In the genomic region with DNA sequence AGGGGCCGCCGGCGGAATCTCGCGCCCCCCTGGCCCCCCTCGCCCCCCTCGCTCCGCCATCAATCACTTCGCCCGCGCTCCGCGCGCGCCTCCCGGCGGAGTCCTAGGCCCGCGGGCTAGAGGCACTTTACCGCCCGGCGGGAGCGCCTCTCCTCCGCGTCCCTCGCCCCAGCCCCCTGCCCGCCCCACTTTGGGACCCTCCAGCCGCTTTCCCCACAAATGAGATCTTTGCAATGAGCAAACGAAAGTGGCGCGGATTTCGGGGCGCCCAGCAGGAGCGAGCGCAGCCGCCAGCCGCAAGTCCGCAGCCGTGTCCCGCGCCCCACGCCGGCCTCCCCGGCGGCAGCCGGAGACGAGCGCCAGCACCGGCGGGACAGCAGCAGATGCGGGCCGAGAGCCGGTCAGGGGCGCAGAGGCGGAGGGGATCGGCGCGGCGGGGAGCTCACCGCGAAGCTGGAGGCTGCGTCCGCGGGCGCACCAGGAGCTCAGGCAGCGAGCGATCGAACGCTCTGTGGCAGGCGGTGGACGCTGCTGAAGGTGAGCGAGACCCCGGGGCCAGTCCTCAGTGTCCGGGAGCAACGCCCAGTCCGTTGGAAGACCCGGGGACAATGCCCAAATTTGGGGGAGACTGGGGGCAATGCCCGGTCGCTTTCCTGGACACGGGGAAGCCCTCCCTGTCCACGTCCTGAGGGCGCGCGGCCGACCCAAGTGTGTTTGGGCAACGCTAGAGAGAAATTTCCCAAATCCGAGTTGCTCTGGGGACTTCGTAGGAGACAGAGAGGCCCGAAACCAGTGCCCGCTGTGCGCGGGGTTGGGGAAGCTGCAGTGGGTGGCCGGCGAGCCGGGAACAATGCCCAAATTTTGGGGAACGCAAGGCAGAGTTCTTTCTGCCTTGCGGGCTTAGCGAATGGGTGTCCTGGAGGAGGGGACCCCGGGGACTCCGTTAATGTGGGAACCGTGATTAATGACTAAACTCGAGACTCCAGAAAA, we compare ENCODE assay signal across 22 cellular contexts. TPM values are rescaled to one million over a fixed set of nuclear protein-coding genes. Genes with fewer than 3 reads are reported as not detected.
A peak's percentile ranks its signal among the peaks of the same experiment; 100 is the strongest.
DNase-seq lines count a peak whose midpoint lies in the region; ATAC-seq and TF ChIP-seq lines count a peak whose summit lies in the region.
"Had no signal": no experiment of that assay in that cellular context is flagged by ENCODE, and none has a peak within 500 bp of the region (broad histone marks: within the 10 kb centered on the region; RNA-seq: fewer than 3 reads in every experiment).

No MANE protein-coding gene starts in this region.

- H3K9me2 ChIP-seq in neural cell (ENCODE audit: insufficient read depth, low read length): no peaks in the 10 kb centered on the region

- intact Hi-C loops in natural killer cell (cut with micrococcal nuclease) (no loop called here), dorsolateral prefrontal cortex (cut with DNase I) (no loop called here)

- H3K4me3 Mint-ChIP-seq in natural killer cell: peak overlapping the region; percentile 14
- H3K4me3 Mint-ChIP-seq in natural killer cell treated with Interleukin-12 subunit alpha and Interleukin-12 subunit beta and Interleukin-15 and Interleukin-18, amount 100 ng/mL, for 72 hours: no peak overlapping the region
- H3K4me3 Mint-ChIP-seq: T-helper 17 cell had no signal

- no peaks in the 10 kb centered on the region for H4K20me1 ChIP-seq in neural cell (ENCODE audit: insufficient read depth)

- H3K79me2 ChIP-seq in neural cell (replicated peaks; ENCODE audit: insufficient read depth, low read length): no peaks in the 10 kb centered on the region
- H3K79me2 ChIP-seq: parathyroid adenoma had no signal

- H3K27ac ChIP-seq in neural cell (ENCODE audit: low read length) (no peak overlapping the region), dorsolateral prefrontal cortex (no peak overlapping the region)
- H3K27ac ChIP-seq: HL-60, parathyroid adenoma, upper lobe of left lung had no signal

- H3K9me3 Mint-ChIP-seq in natural killer cell: no peaks in the 10 kb centered on the region
- H3K9me3 Mint-ChIP-seq in natural killer cell treated with Interleukin-12 subunit alpha and Interleukin-12 subunit beta and Interleukin-15 and Interleukin-18, amount 100 ng/mL, for 72 hours: no peaks in the 10 kb centered on the region

- H3K27me3 Mint-ChIP-seq in natural killer cell (ENCODE audit: low read depth in 2 of 2): peaks cover 40 to 55% of the 10 kb centered on the region in 2 donors
- H3K27me3 Mint-ChIP-seq in natural killer cell treated with Interleukin-12 subunit alpha and Interleukin-12 subunit beta and Interleukin-15 and Interleukin-18, amount 100 ng/mL, for 72 hours: peaks cover 35 to 37% of the 10 kb centered on the region in 2 donors

- H3K27me3 ChIP-seq in neural cell (ENCODE audit: insufficient read depth, low read depth, low read length): peaks cover 83% of the 10 kb centered on the region
- peaks cover 0 to 100% (median 83%) of the 10 kb centered on the region in 45 donors for H3K27me3 ChIP-seq in dorsolateral prefrontal cortex

- H3K4me2 ChIP-seq in neural cell (ENCODE audit: low read length): no peak overlapping the region

- peaks cover 0 to 11% of the 10 kb centered on the region in 2 donors for H3K4me1 Mint-ChIP-seq in natural killer cell
- H3K4me1 Mint-ChIP-seq in natural killer cell treated with Interleukin-12 subunit alpha and Interleukin-12 subunit beta and Interleukin-15 and Interleukin-18, amount 100 ng/mL, for 72 hours (ENCODE audit: low read depth in 2 of 2): peaks cover 19 to 20% of the 10 kb centered on the region in 2 donors

- TF ChIP-seq EP300 in neural cell (conservative IDR thresholded peaks at IDR 0.05; ENCODE audit: poor library complexity, severe bottlenecking): no peak

- H3K9me3 ChIP-seq in neural cell (ENCODE audit: low read length): no peaks in the 10 kb centered on the region
- H3K9me3 ChIP-seq: upper lobe of left lung had no signal

- H3K36me3 Mint-ChIP-seq in natural killer cell: no peaks in the 10 kb centered on the region
- H3K36me3 Mint-ChIP-seq in natural killer cell treated with Interleukin-12 subunit alpha and Interleukin-12 subunit beta and Interleukin-15 and Interleukin-18, amount 100 ng/mL, for 72 hours: no peaks in the 10 kb centered on the region

- H2AFZ ChIP-seq in neural cell (ENCODE audit: low read depth, low read length): no peak overlapping the region
- H2AFZ ChIP-seq: parathyroid adenoma had no signal

- no peak overlapping the region for H3K9ac ChIP-seq in neural cell (ENCODE audit: low read length)
- H3K9ac ChIP-seq: parathyroid adenoma had no signal

- no peaks in the 10 kb centered on the region for H3K36me3 ChIP-seq in neural cell (ENCODE audit: insufficient read depth, low read length)
- H3K36me3 ChIP-seq: upper lobe of left lung had no signal

- H3F3A ChIP-seq in neural cell (ENCODE audit: insufficient read depth, low read length, poor library complexity, severe bottlenecking): no peaks in the 10 kb centered on the region

- no peak for TF ChIP-seq RAD21 in neural cell (conservative IDR thresholded peaks at IDR 0.05)

- ATAC-seq in natural killer cell: no peak
- ATAC-seq in natural killer cell treated with Interleukin-12 subunit alpha and Interleukin-12 subunit beta and Interleukin-15 and Interleukin-18, amount 100 ng/mL, for 72 hours: no peak
- ATAC-seq in GM21423 (IDR thresholded peaks at IDR 0.05; ENCODE audit: unreplicated experiment): no peak
- ATAC-seq: HCT116, left colon, T-helper 17 cell had no signal

- DNase-seq in natural killer cell: no peak
- no peak for DNase-seq in natural killer cell treated with Interleukin-12 subunit alpha and Interleukin-12 subunit beta and Interleukin-15 and Interleukin-18, amount 100 ng/mL, for 72 hours (ENCODE audit: low spot score)
- DNase-seq in fibroblast of villous mesenchyme (ENCODE audit: low read depth): no peak
- DNase-seq in stimulated activated CD8-positive, alpha-beta memory T cell treated with anti-CD3 and anti-CD28 coated beads, Interleukin-4, amount 100 ng/mL, for 48 hours: no peak
- no peak for DNase-seq in kidney glomerular epithelial cell (lab: John Stamatoyannopoulos, UW)
- DNase-seq in dorsolateral prefrontal cortex: no peak
- DNase-seq: activated CD4-positive, alpha-beta T cell treated with anti-CD3 and anti-CD28 coated beads for 4 hours; DMS79; left colon; NCI-H187 treated with DMSO at 0.1 percent for 48 hours; RPMI8226; stimulated activated CD4-positive, alpha-beta T cell treated with anti-CD3 and anti-CD28 coated beads, Interleukin-1b, Interleukin-23, amount 100 ng/mL, for 48 hours had no signal

- H3K4me3 ChIP-seq in fibroblast of villous mesenchyme (ENCODE audit: low read depth, low read length) (peak overlapping the region; percentile 33), neural cell (ENCODE audit: low read length) (peak overlapping the region; percentile 47), dorsolateral prefrontal cortex (peak overlapping the region in 6 of 59 donors; percentile 10 to 41 (median 18))
- H3K4me3 ChIP-seq: upper lobe of left lung had no signal

- no peak overlapping the region for H3K27ac Mint-ChIP-seq in natural killer cell
- H3K27ac Mint-ChIP-seq in natural killer cell treated with Interleukin-12 subunit alpha and Interleukin-12 subunit beta and Interleukin-15 and Interleukin-18, amount 100 ng/mL, for 72 hours: no peak overlapping the region
- H3K27ac Mint-ChIP-seq: T-helper 17 cell had no signal

- TF ChIP-seq CTCF in natural killer cell (IDR thresholded peaks at IDR 0.05): no peak
- TF ChIP-seq CTCF in fibroblast of villous mesenchyme (IDR thresholded peaks at IDR 0.05; ENCODE audit: insufficient read depth, low read depth, low read length): no peak
- TF ChIP-seq CTCF in neural cell (IDR thresholded peaks at IDR 0.05; ENCODE audit: poor library complexity, severe bottlenecking): no peak
- no peak for TF ChIP-seq CTCF in dorsolateral prefrontal cortex (IDR thresholded peaks at IDR 0.05 in 54 of 56, conservative IDR thresholded peaks at IDR 0.05 in 2 of 56; ENCODE audit: low read depth in 1 of 56, partially characterized antibody in 56 of 56)

TF ChIP-seq in neural cell, 6 proteins besides CTCF, POLR2A, EP300 and RAD21 (continues in another document):
- peak; percentile 79 for TF ChIP-seq EZH2 (IDR thresholded peaks at IDR 0.05; ENCODE audit: borderline replicate concordance, insufficient read depth, low read length, poor library complexity, severe bottlenecking)
- TF ChIP-seq MXI1 (conservative IDR thresholded peaks at IDR 0.05; ENCODE audit: poor library complexity, severe bottlenecking): no peak

RNA-seq across cellular contexts. Expression of a gene that starts 1.5 kb away (rescaled TPM):
- total RNA-seq in natural killer cell: not detected
- total RNA-seq in natural killer cell treated with Interleukin-12 subunit alpha and Interleukin-12 subunit beta and Interleukin-15 and Interleukin-18, amount 100 ng/mL, for 72 hours: under 1 TPM in 1 of 2 donors, not detected in 1; 0.17 TPM
- total RNA-seq in fibroblast of villous mesenchyme: 26.8 and 44.8 TPM in 2 replicates
- not detected in 2 replicates for polyA plus RNA-seq in neural cell
- polyA minus RNA-seq in neural cell: not detected in 2 replicates
- total RNA-seq in dorsolateral prefrontal cortex: 100 to 1,000 TPM in 2 of 120 experiments, 10 to 100 TPM in 51, 1 to 10 TPM in 67; 1.8 to 139 (median 9.0) TPM

RNA-seq across cellular contexts. Expression of a gene that starts 20.3 kb away (rescaled TPM):
- total RNA-seq in natural killer cell: not detected
- not detected for total RNA-seq in natural killer cell treated with Interleukin-12 subunit alpha and Interleukin-12 subunit beta and Interleukin-15 and Interleukin-18, amount 100 ng/mL, for 72 hours
- total RNA-seq in fibroblast of villous mesenchyme: not detected in 2 replicates
- not detected in 2 replicates for polyA plus RNA-seq in neural cell
- polyA minus RNA-seq in neural cell: not detected in 2 replicates
- not detected for total RNA-seq in dorsolateral prefrontal cortex
- total RNA-seq: glomerular endothelial cell, LHCN-M2, T-helper 17 cell had no signal
- polyA plus RNA-seq: BJ had no signal

RNA-seq across cellular contexts. Expression of a gene that starts 30.9 kb away (rescaled TPM):
- not detected for total RNA-seq in natural killer cell
- not detected for total RNA-seq in natural killer cell treated with Interleukin-12 subunit alpha and Interleukin-12 subunit beta and Interleukin-15 and Interleukin-18, amount 100 ng/mL, for 72 hours
- not detected in 2 replicates for total RNA-seq in fibroblast of villous mesenchyme
- 3.6 and 10.9 TPM in 2 replicates for polyA plus RNA-seq in neural cell
- 2.1 and 3.9 TPM in 2 replicates for polyA minus RNA-seq in neural cell
- 1 to 10 TPM in 23 of 120 experiments, under 1 TPM in 53, not detected in 44; 0.31 to 4.7 (median 0.72) TPM for total RNA-seq in dorsolateral prefrontal cortex
- total RNA-seq: left colon, LHCN-M2, T-helper 17 cell, upper lobe of left lung had no signal
- polyA plus RNA-seq: BJ had no signal
